ENCODE assay signal across 8 cellular contexts in the genomic region with DNA sequence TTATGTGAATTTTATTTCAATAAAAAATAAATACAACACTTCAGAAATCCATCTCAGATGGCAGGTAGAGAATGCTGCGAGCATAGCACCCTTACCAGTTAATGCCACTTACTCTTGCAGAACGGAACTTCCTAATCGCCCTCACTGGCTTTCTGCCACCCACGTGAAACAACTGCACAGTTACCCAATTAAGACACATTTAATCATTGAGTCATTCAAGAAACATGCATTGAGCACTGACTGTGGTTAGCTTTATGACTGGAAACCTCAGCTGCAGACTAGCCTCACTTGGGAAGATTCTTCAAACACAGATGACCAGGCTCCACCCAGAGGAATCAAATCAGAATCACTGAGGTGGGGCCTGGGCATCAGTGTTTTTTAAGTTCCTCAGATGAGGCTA.
DNase-seq lines count a peak whose midpoint lies in the region; ATAC-seq and TF ChIP-seq lines count a peak whose summit lies in the region.

No MANE protein-coding gene starts in this region.

- ATAC-seq in HG02623 (IDR thresholded peaks at IDR 0.05; ENCODE audit: unreplicated experiment), result peak; percentile 71
- peak; percentile 96 for ATAC-seq in RWPE2 (ENCODE audit: low read depth)
- no peak for ATAC-seq in GM19324 (IDR thresholded peaks at IDR 0.05; ENCODE audit: low FRiP score, unreplicated experiment)
- ATAC-seq in HG03097 (IDR thresholded peaks at IDR 0.05; ENCODE audit: low FRiP score, unreplicated experiment), result no peak

- intact Hi-C loops in tibial artery (cut with DNase I; ENCODE audit: low total_unique reads), result loop anchor here (10.0 kb wide), 1 partner anchor 674 kb away; no protein-coding TSS in a partner anchor

- H3K36me3 ChIP-seq in RWPE2 (ENCODE audit: low read depth) (no peaks in the 10 kb centered on the region), tibial artery (no peaks in the 10 kb centered on the region)

- H3K27ac ChIP-seq in RWPE2 (ENCODE audit: poor library complexity, severe bottlenecking), result peak overlapping the region; percentile 77
- H3K27ac ChIP-seq in tibial artery, result peak overlapping the region; percentile 24 to 48

- DNase-seq in GM10266 (ENCODE audit: extremely low spot score) (peak; percentile 16), RWPE2 (ENCODE audit: low spot score) (peak; percentile 94), fibroblast of the conjunctiva (ENCODE audit: low read depth) (peak; percentile 89), tibial artery (peak; percentile 89 to 94), NCI-H128 (lab: John Stamatoyannopoulos, UW; ENCODE audit: unreplicated experiment) (no peak)

- no peaks in the 10 kb centered on the region for H3K27me3 ChIP-seq in RWPE2 (ENCODE audit: insufficient read depth, poor library complexity, severe bottlenecking)
- no peaks in the 10 kb centered on the region for H3K27me3 ChIP-seq in tibial artery

- H3K9me3 ChIP-seq in RWPE2 (ENCODE audit: severe bottlenecking) (no peaks in the 10 kb centered on the region), tibial artery (no peaks in the 10 kb centered on the region)

- H3K4me3 ChIP-seq in RWPE2 (ENCODE audit: severe bottlenecking), result no peak overlapping the region
- H3K4me3 ChIP-seq in tibial artery, result no peak overlapping the region

- TF ChIP-seq CTCF in GM10266 (IDR thresholded peaks at IDR 0.05; ENCODE audit: control insufficient read depth, insufficient read depth, low read depth, missing control alignments), result no peak
- peak; percentile 49 for TF ChIP-seq CTCF in RWPE2 (IDR thresholded peaks at IDR 0.05; ENCODE audit: poor library complexity, severe bottlenecking)
- TF ChIP-seq CTCF in tibial artery (IDR thresholded peaks at IDR 0.05), result no peak

- H3K4me1 ChIP-seq in RWPE2 (ENCODE audit: insufficient read depth, poor library complexity, severe bottlenecking), result peaks cover 39% of the 10 kb centered on the region
- peaks cover 0 to 47% (median 3%) of the 10 kb centered on the region in 4 donors for H3K4me1 ChIP-seq in tibial artery

Comparison
In these comparisons a context has a peak if more than half of its experiments do, and no peak if none do; other contexts are left out.
1. ATAC-seq: peak in HG02623 (single experiment) and RWPE2 (single experiment); none in GM19324 (single experiment) and HG03097 (single experiment).